In the genomic region with DNA sequence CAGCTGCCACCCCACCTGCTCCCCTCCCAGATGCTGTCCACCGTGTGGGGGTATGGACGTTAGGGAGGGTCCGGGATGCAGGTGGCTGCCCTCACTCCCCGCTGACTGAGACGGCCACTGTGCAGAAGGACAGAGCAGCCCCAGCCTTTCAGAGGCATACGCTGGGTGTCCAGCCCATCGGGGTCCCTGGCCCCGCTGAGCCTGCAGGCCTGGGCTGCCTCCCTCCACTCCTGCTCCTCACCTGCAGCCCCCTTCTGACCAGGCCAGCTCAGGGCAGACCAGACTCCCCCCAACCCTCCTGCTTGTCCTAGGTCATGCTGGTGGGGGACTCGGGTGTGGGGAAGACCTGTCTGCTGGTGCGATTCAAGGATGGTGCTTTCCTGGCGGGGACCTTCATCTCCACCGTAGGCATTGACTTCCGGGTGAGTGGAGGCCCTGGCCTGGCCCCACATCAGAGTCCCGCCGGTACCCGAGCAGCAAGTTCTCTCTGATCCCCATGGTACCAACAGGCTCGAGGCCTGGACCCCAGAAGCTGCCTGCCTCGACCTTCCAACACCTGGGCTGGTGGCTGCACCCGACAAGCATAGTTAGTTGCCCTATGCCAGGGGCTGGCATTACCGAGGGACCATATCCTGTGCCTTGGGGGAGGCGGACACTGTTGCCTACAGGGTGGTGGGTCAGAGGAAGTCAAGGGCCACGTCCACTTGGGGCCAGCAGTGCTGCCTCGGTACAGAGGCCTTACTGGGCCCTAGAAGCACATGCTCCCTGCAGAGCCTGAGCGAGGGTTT, we compare ENCODE assay signal across 9 cellular contexts. TPM values are rescaled to one million over a fixed set of nuclear protein-coding genes. Genes with fewer than 3 reads are reported as not detected.
DNase-seq lines count a peak whose midpoint lies in the region; ATAC-seq, FAIRE-seq and TF ChIP-seq lines count a peak whose summit lies in the region.
"Had no signal": no experiment of that assay in that cellular context is flagged by ENCODE, and none has a peak within 500 bp of the region (broad histone marks: within the 10 kb centered on the region; RNA-seq: fewer than 3 reads in every experiment).

No MANE protein-coding gene starts in this region.

- H3K23ac ChIP-seq in trophoblast cell (ENCODE audit: low read length) = no peak overlapping the region

- H2AFZ ChIP-seq in MM.1S (ENCODE audit: low read length) (no peak overlapping the region), trophoblast cell (ENCODE audit: insufficient read depth, low read length, poor library complexity) (no peak overlapping the region)

- H3F3A ChIP-seq in MM.1S (ENCODE audit: insufficient read depth, low read length) = peaks cover 70% of the 10 kb centered on the region

- peaks cover 4% of the 10 kb centered on the region; the same call in 1 of the 2 replicates for H3K36me3 ChIP-seq in MM.1S (replicated peaks; ENCODE audit: insufficient read depth, low read length)
- peaks cover 24% of the 10 kb centered on the region for H3K36me3 ChIP-seq in bronchial epithelial cell (ENCODE audit: control insufficient read depth, insufficient read depth, low read length)
- peaks cover 22 to 24% of the 10 kb centered on the region in 2 experiments for H3K36me3 ChIP-seq in trophoblast cell (ENCODE audit: control insufficient read depth in 1 of 2, insufficient read depth in 2 of 2, low read length in 2 of 2)

- H3K4ac ChIP-seq in trophoblast cell (ENCODE audit: low read depth, low read length) = no peak overlapping the region

- H4K12ac ChIP-seq in trophoblast cell (ENCODE audit: low read depth, low read length) = no peak overlapping the region

- H3K27ac ChIP-seq in MM.1S (ENCODE audit: low read length) = no peak overlapping the region
- H3K27ac ChIP-seq in trophoblast cell (ENCODE audit: low read depth, low read length) = no peak overlapping the region

- H2BK5ac ChIP-seq in trophoblast cell (ENCODE audit: low read depth, low read length, poor library complexity) = no peak overlapping the region

- H3K18ac ChIP-seq in trophoblast cell (ENCODE audit: low read length) = no peak overlapping the region

- H4K20me1 ChIP-seq in MM.1S (ENCODE audit: insufficient read depth, low read length) = peaks cover 37% of the 10 kb centered on the region

- no peak overlapping the region for H2BK12ac ChIP-seq in trophoblast cell (ENCODE audit: low read length)

- H3K9ac ChIP-seq in MM.1S (ENCODE audit: low read length) (peak overlapping the region; percentile 60; the same call in 1 of the 2 replicates), trophoblast cell (ENCODE audit: low read length) (no peak overlapping the region)

- no peak for FAIRE-seq in bronchial epithelial cell (lab: Jason Lieb, UNC)

- WGBS in trophoblast cell (ENCODE audit: extremely low coverage, insufficient coverage, insufficient read length) = no CpG with 5 or more reads among the region's 24 CpGs

- no peak overlapping the region for H2AK5ac ChIP-seq in trophoblast cell (ENCODE audit: low read length)

- peak; percentile 15 for TF ChIP-seq POLR2A in GM10847 (IDR thresholded peaks at IDR 0.05; ENCODE audit: extremely low read depth, insufficient read length)

- H3K79me2 ChIP-seq in MM.1S (ENCODE audit: low read length) (peaks cover 23% of the 10 kb centered on the region), trophoblast cell (ENCODE audit: control insufficient read depth, insufficient read depth, low read length, poor library complexity) (peaks cover 16% of the 10 kb centered on the region)

- H3K9me3 ChIP-seq in MM.1S (replicated peaks; ENCODE audit: insufficient read depth, low read length) = no peaks in the 10 kb centered on the region
- H3K9me3 ChIP-seq in trophoblast cell (ENCODE audit: insufficient read depth, low read depth, low read length) = peaks cover 2% of the 10 kb centered on the region

- peak overlapping the region; percentile 99 for H3K4me2 ChIP-seq in MM.1S (ENCODE audit: low read depth, low read length)
- peak overlapping the region; percentile 73 for H3K4me2 ChIP-seq in trophoblast cell (ENCODE audit: low read length)

- H3K4me3 ChIP-seq in MM.1S (ENCODE audit: low read length) = peak overlapping the region; percentile 67
- no peak overlapping the region for H3K4me3 ChIP-seq in bronchial epithelial cell (ENCODE audit: low read depth, low read length)
- no peak overlapping the region for H3K4me3 ChIP-seq in trophoblast cell (ENCODE audit: low read depth, low read length)

- TF ChIP-seq CTCF in MM.1S (IDR thresholded peaks at IDR 0.05; ENCODE audit: low read length) = no peak
- TF ChIP-seq CTCF in bronchial epithelial cell (IDR thresholded peaks at IDR 0.05; ENCODE audit: insufficient read depth, low read length, severe bottlenecking) = no peak

- no peak for ATAC-seq in GM18858 (IDR thresholded peaks at IDR 0.05; ENCODE audit: unreplicated experiment)

- no peak overlapping the region for H3K14ac ChIP-seq in trophoblast cell (ENCODE audit: low read length)

- H4K91ac ChIP-seq in trophoblast cell (ENCODE audit: low read depth, low read length) = no peak overlapping the region

- peaks cover 13% of the 10 kb centered on the region for H3K79me1 ChIP-seq in trophoblast cell (ENCODE audit: low read length)

- H3K27me3 ChIP-seq in MM.1S (replicated peaks; ENCODE audit: insufficient read depth, low read length) = no peaks in the 10 kb centered on the region
- no peaks in the 10 kb centered on the region for H3K27me3 ChIP-seq in bronchial epithelial cell (ENCODE audit: control insufficient read depth, insufficient read depth, low read length)
- no peaks in the 10 kb centered on the region for H3K27me3 ChIP-seq in trophoblast cell (ENCODE audit: insufficient read depth, low read length)

- no peak overlapping the region for H2BK120ac ChIP-seq in trophoblast cell (ENCODE audit: insufficient read depth, low read length, poor library complexity)

- DNase-seq in MM.1S = peak; percentile 18
- DNase-seq in bronchial epithelial cell (ENCODE audit: low read depth) = peak; percentile 7
- no peak for DNase-seq in trophoblast cell
- no peak for DNase-seq in MV-4-11 (lab: John Stamatoyannopoulos, UW)
- no peak for DNase-seq in NCI-H128 (lab: John Stamatoyannopoulos, UW; ENCODE audit: unreplicated experiment)
- DNase-seq in UCSD-AML1 (lab: John Stamatoyannopoulos, UW; ENCODE audit: unreplicated experiment) = no peak
- DNase-seq: midbrain had no signal

- H3K9me2 ChIP-seq in MM.1S (replicated peaks; ENCODE audit: insufficient read depth, low read length) = no peaks in the 10 kb centered on the region

- no peak overlapping the region for H4K8ac ChIP-seq in trophoblast cell (ENCODE audit: low read depth, low read length)

- H3K4me1 ChIP-seq in MM.1S (ENCODE audit: low read length) = peaks cover 29% of the 10 kb centered on the region
- peaks cover 36 to 43% of the 10 kb centered on the region in 2 experiments for H3K4me1 ChIP-seq in trophoblast cell (ENCODE audit: control insufficient read depth in 1 of 2, insufficient read depth in 2 of 2, low read length in 2 of 2)

RNA-seq across cellular contexts. Expression of gene RAB26, which starts 1.4 kb away (rescaled TPM):
- total RNA-seq in bronchial epithelial cell = 0.26 and 0.90 TPM in 2 replicates
- 0.60 and 0.65 TPM in 2 replicates for polyA plus RNA-seq in trophoblast cell (2013)

RNA-seq across cellular contexts. Expression of gene TRAF7, which starts 5.8 kb away (rescaled TPM):
- 47.4 and 50.2 TPM in 2 replicates for total RNA-seq in bronchial epithelial cell
- 109 and 111 TPM in 2 replicates for polyA plus RNA-seq in trophoblast cell (2013)

RNA-seq across cellular contexts. Expression of gene PKD1, which starts 14.1 kb away (rescaled TPM):
- 56.1 and 114 TPM in 2 replicates for total RNA-seq in bronchial epithelial cell
- 23.3 and 23.8 TPM in 2 replicates for polyA plus RNA-seq in trophoblast cell (2013)

RNA-seq across cellular contexts. Expression of gene CASKIN1, which starts 46.6 kb away (rescaled TPM):
- under 0.01 and 1.8 TPM in 2 replicates for total RNA-seq in bronchial epithelial cell
- polyA plus RNA-seq in trophoblast cell (2013) = 0.44 and 0.67 TPM in 2 replicates

RNA-seq across cellular contexts. Expression of gene MLST8, which starts 55.4 kb away (rescaled TPM):
- total RNA-seq in bronchial epithelial cell = 10.9 and 11.6 TPM in 2 replicates
- 37.7 and 39.2 TPM in 2 replicates for polyA plus RNA-seq in trophoblast cell (2013)

Comparison
In these comparisons a context has a peak if more than half of its experiments do, and no peak if none do; other contexts are left out.
1. DNase-seq: peak in MM.1S (single experiment) and bronchial epithelial cell (single experiment); none in trophoblast cell (0 of 2), MV-4-11 (single experiment), NCI-H128 (single experiment) and UCSD-AML1 (single experiment).